ENCODE assay signal across 13 cellular contexts in genomic region chr5:150440948-150441812, GRCh38. TPM values are rescaled to one million over a fixed set of nuclear protein-coding genes. Genes with fewer than 3 reads are reported as not detected.
DNase-seq lines count a peak whose midpoint lies in the region; ATAC-seq and TF ChIP-seq lines count a peak whose summit lies in the region.
"Had no signal": no experiment of that assay in that cellular context is flagged by ENCODE, and none has a peak within 500 bp of the region (broad histone marks: within the 10 kb centered on the region; RNA-seq: fewer than 3 reads in every experiment).

No MANE protein-coding gene starts in this region.

- H3K27me3 ChIP-seq in GM23338 (ENCODE audit: insufficient read depth): no peaks in the 10 kb centered on the region
- H3K27me3 ChIP-seq: right lobe of liver, thyroid gland had no signal

- H3K9me2 ChIP-seq in GM23338 (ENCODE audit: insufficient read depth): no peaks in the 10 kb centered on the region

- peaks cover 3% of the 10 kb centered on the region for H3K79me2 ChIP-seq in GM23338 (replicated peaks; ENCODE audit: insufficient read depth)

- H3K9me3 Mint-ChIP-seq in GM23338 (no peaks in the 10 kb centered on the region; the same call in 2 of the 3 replicates), neural crest cell (no peaks in the 10 kb centered on the region)

- POLR2A ChIA-PET in RWPE1 (lab: Yijun Ruan, JAX; ENCODE audit: low non-redundant PET): no interaction called here

- no peak overlapping the region; the same call in 2 of the 3 replicates for H3K4me3 Mint-ChIP-seq in GM23338
- peak overlapping the region; percentile 70 for H3K4me3 Mint-ChIP-seq in neural crest cell

- H3K27me3 Mint-ChIP-seq in GM23338 (ENCODE audit: insufficient read depth, low read depth, poor library complexity) (peaks cover 29% of the 10 kb centered on the region), neural crest cell (ENCODE audit: low read depth) (no peaks in the 10 kb centered on the region)

- peaks cover 46% of the 10 kb centered on the region for H3F3A ChIP-seq in GM23338 (replicated peaks; ENCODE audit: low read depth)

- TF ChIP-seq CTCF in GM23338 (conservative IDR thresholded peaks at IDR 0.05; ENCODE audit: low read depth in 2 of 2) (no peak), RWPE1 (conservative IDR thresholded peaks at IDR 0.05; ENCODE audit: low read depth) (no peak), neural crest cell (conservative IDR thresholded peaks at IDR 0.05) (no peak)

- no peak overlapping the region for H2AFZ ChIP-seq in GM23338

- H3K4me1 Mint-ChIP-seq in GM23338 (peaks cover 30% of the 10 kb centered on the region), neural crest cell (peaks cover 8% of the 10 kb centered on the region)

- CTCF ChIA-PET in RWPE1 (lab: Yijun Ruan, JAX): interaction anchor here (0.9 kb wide), 1 partner anchor 43 kb away, joined by 7 read pairs; no protein-coding TSS in a partner anchor

- peaks cover 26% of the 10 kb centered on the region for H3K36me3 ChIP-seq in GM23338 (ENCODE audit: insufficient read depth)

- ATAC-seq in GM23338 (peak; percentile 66), HG02884 (IDR thresholded peaks at IDR 0.05; ENCODE audit: unreplicated experiment) (no peak)

- peak overlapping the region; percentile 96 for H3K27ac ChIP-seq in GM23338 (ENCODE audit: low read depth)
- peak overlapping the region; percentile 56 for H3K27ac ChIP-seq in RWPE1
- H3K27ac ChIP-seq in epithelial cell of prostate: peak overlapping the region; percentile 27
- H3K27ac ChIP-seq: HL-60, right lobe of liver, thyroid gland had no signal

- H3K4me3 ChIP-seq in GM23338: no peak overlapping the region
- H3K4me3 ChIP-seq: right lobe of liver, thyroid gland had no signal

- H3K27ac Mint-ChIP-seq in GM23338 (peak overlapping the region; percentile 84), neural crest cell (ENCODE audit: unreplicated experiment) (no peak overlapping the region)

- H4K20me1 ChIP-seq in GM23338 (replicated peaks; ENCODE audit: insufficient read depth): peaks cover 27% of the 10 kb centered on the region

- peaks cover 9% of the 10 kb centered on the region for H3K4me1 ChIP-seq in GM23338 (ENCODE audit: insufficient read depth)
- H3K4me1 ChIP-seq: right lobe of liver, thyroid gland had no signal

- DNase-seq in GM23338 (ENCODE audit: low spot score): peak; percentile 56
- no peak for DNase-seq in RWPE1 (ENCODE audit: low spot score)
- DNase-seq in epithelial cell of prostate (ENCODE audit: low read depth, low spot score): no peak
- no peak for DNase-seq in neural crest cell (ENCODE audit: low read depth, low spot score)
- DNase-seq in activated gamma-delta T cell treated with Interleukin-2 at 50 U/mL for 16 hours: no peak
- DNase-seq in NCI-H446 treated with DMSO at 0.1 percent for 48 hours (lab: John Stamatoyannopoulos, UW): no peak
- DNase-seq: activated CD8-positive, alpha-beta memory T cell treated with anti-CD3 and anti-CD28 coated beads, Interleukin-2, amount 50 U/mL, for 48 hours; MV-4-11; NCI-H226; thyroid gland had no signal

- no peak overlapping the region for H3K4me2 ChIP-seq in GM23338

- peaks cover 33% of the 10 kb centered on the region for H3K36me3 Mint-ChIP-seq in GM23338 (ENCODE audit: low read depth)
- H3K36me3 Mint-ChIP-seq in neural crest cell (ENCODE audit: low read depth): peaks cover 11% of the 10 kb centered on the region

TF ChIP-seq in GM23338, 12 proteins besides CTCF, POLR2A, EP300 and RAD21 (continues in another document):
- TF ChIP-seq ETS1 (IDR thresholded peaks at IDR 0.05): no peak
- TF ChIP-seq JUNB (IDR thresholded peaks at IDR 0.05; ENCODE audit: unreplicated experiment): no peak
- TF ChIP-seq STAT1 (IDR thresholded peaks at IDR 0.05; ENCODE audit: unreplicated experiment): no peak
- no peak for TF ChIP-seq ZNF331 (CRISPR knock-in tag; IDR thresholded peaks at IDR 0.05; ENCODE audit: low read depth)
- no peak for TF ChIP-seq POLR2AphosphoS5 (IDR thresholded peaks at IDR 0.05; ENCODE audit: low read depth)
- TF ChIP-seq EZH2phosphoT487 (IDR thresholded peaks at IDR 0.05; ENCODE audit: unreplicated experiment): no peak
- TF ChIP-seq ZNF114 (CRISPR knock-in tag; IDR thresholded peaks at IDR 0.05): no peak
- TF ChIP-seq ZNF462 (CRISPR knock-in tag; IDR thresholded peaks at IDR 0.05): no peak
- TF ChIP-seq CREB1 (CRISPR knock-in tag; IDR thresholded peaks at IDR 0.05; ENCODE audit: low read depth): no peak

RNA-seq across cellular contexts. Expression of gene RPS14, which starts 8.4 kb away (rescaled TPM):
- total RNA-seq in GM23338 (2014; rRNA removed; shearing (Covaris generic)): 1,443 and 1,506 TPM in 2 replicates
- 2,790 and 2,911 TPM in 2 replicates for polyA plus RNA-seq in GM23338 (2016; fragmentation: Nextera tagmentation; extraction: Ambion mirVana)
- 2,170 and 2,213 TPM in 2 replicates for total RNA-seq in neural crest cell

RNA-seq across cellular contexts. Expression of gene CD74, which starts 28.5 kb away (rescaled TPM):
- 49.8 and 54.8 TPM in 2 replicates for total RNA-seq in GM23338 (2014; rRNA removed; shearing (Covaris generic))
- 98.4 and 105 TPM in 2 replicates for polyA plus RNA-seq in GM23338 (2016; fragmentation: Nextera tagmentation; extraction: Ambion mirVana)
- total RNA-seq in neural crest cell: 6.3 and 7.3 TPM in 2 replicates

Comparison
In these comparisons a context has a peak if more than half of its experiments do, and no peak if none do; other contexts are left out.
1. H3K27ac ChIP-seq: peak in every context shown above with its lines; median percentile 96 in GM23338; 56 in RWPE1; 27 in epithelial cell of prostate.